In genomic region chr2:234983011-234983726, GRCh38 we compare ENCODE assay signal across 10 cellular contexts. TPM values are rescaled to one million over a fixed set of nuclear protein-coding genes. Genes with fewer than 3 reads are reported as not detected.
DNase-seq lines count a peak whose midpoint lies in the region; FAIRE-seq and TF ChIP-seq lines count a peak whose summit lies in the region.
"Had no signal": no experiment of that assay in that cellular context is flagged by ENCODE, and none has a peak within 500 bp of the region (broad histone marks: within the 10 kb centered on the region; RNA-seq: fewer than 3 reads in every experiment).

No MANE protein-coding gene starts in this region.

- no peak overlapping the region for H3K4me2 ChIP-seq in H1 (ENCODE audit: insufficient read depth in 1 of 2, low read depth in 2 of 2, low read length in 2 of 2)
- H3K4me2 ChIP-seq in trophoblast cell (ENCODE audit: low read length), result no peak overlapping the region
- H3K4me2 ChIP-seq in MM.1S (ENCODE audit: low read depth, low read length), result no peak overlapping the region
- H3K4me2 ChIP-seq: KMS-11 had no signal

- no peak overlapping the region for H3K23ac ChIP-seq in H1 (ENCODE audit: insufficient read length)
- H3K23ac ChIP-seq in trophoblast cell (ENCODE audit: low read length), result no peak overlapping the region

- H3K4me1 ChIP-seq in H1 (replicated peaks in 1 of 4; ENCODE audit: control insufficient read depth in 3 of 4, insufficient read depth in 4 of 4, low read length in 3 of 4) (peaks cover 10 to 37% (median 25%) of the 10 kb centered on the region in 4 experiments), trophoblast cell (ENCODE audit: control insufficient read depth in 1 of 2, insufficient read depth in 2 of 2, low read length in 2 of 2) (peaks cover 60 to 70% of the 10 kb centered on the region in 2 experiments), MM.1S (ENCODE audit: low read length) (no peaks in the 10 kb centered on the region)

- H3K27ac ChIP-seq in H1 (ENCODE audit: low read depth, low read length), result no peak overlapping the region
- no peak overlapping the region for H3K27ac ChIP-seq in trophoblast cell (ENCODE audit: low read depth, low read length)
- no peak overlapping the region for H3K27ac ChIP-seq in MM.1S (ENCODE audit: low read length)
- H3K27ac ChIP-seq: foreskin keratinocyte, KMS-11 had no signal

- H4K20me1 ChIP-seq in H1 (replicated peaks in 1 of 2; ENCODE audit: control insufficient read depth in 1 of 2, insufficient read depth in 2 of 2, low read length in 2 of 2) (peaks cover 13 to 25% of the 10 kb centered on the region in 2 experiments), MM.1S (ENCODE audit: insufficient read depth, low read length) (no peaks in the 10 kb centered on the region)

- H3K23me2 ChIP-seq in H1 (ENCODE audit: low read depth, low read length), result 0 out of 2 replicates have a peak, but pooled peaks cover 2% of the 10 kb centered on the region

- no peaks in the 10 kb centered on the region for H3K9me2 ChIP-seq in MM.1S (replicated peaks; ENCODE audit: insufficient read depth, low read length)

- H3K4me1 Mint-ChIP-seq in HFFc6 (ENCODE audit: low read depth), result peaks cover 97% of the 10 kb centered on the region

- no peaks in the 10 kb centered on the region for H3F3A ChIP-seq in MM.1S (ENCODE audit: insufficient read depth, low read length)

- H3K18ac ChIP-seq in H1 (ENCODE audit: extremely low read depth, low read length) (no peak overlapping the region), trophoblast cell (ENCODE audit: low read length) (no peak overlapping the region)

- H3K36me3 ChIP-seq in H1 (ENCODE audit: control insufficient read depth in 2 of 4, insufficient read depth in 4 of 4, low read length in 3 of 4), result peaks cover 0 to 10% (median under 1%) of the 10 kb centered on the region in 4 experiments; a peak in 3 of 8 replicates
- peaks cover 7 to 9% of the 10 kb centered on the region in 2 experiments for H3K36me3 ChIP-seq in trophoblast cell (ENCODE audit: control insufficient read depth in 1 of 2, insufficient read depth in 2 of 2, low read length in 2 of 2)
- no peaks in the 10 kb centered on the region for H3K36me3 ChIP-seq in MM.1S (replicated peaks; ENCODE audit: insufficient read depth, low read length)

- H2BK12ac ChIP-seq in H1 (ENCODE audit: low read depth, low read length) (peak overlapping the region; percentile 84; the same call in 1 of the 2 replicates), trophoblast cell (ENCODE audit: low read length) (no peak overlapping the region)

- H2BK20ac ChIP-seq in H1 (ENCODE audit: low read length), result no peak overlapping the region

- H3K4ac ChIP-seq in H1 (replicated peaks; ENCODE audit: insufficient read length, low read depth, low read length), result no peak overlapping the region
- peak overlapping the region; percentile 71 for H3K4ac ChIP-seq in trophoblast cell (ENCODE audit: low read depth, low read length)

- H2AK5ac ChIP-seq in H1 (ENCODE audit: low read depth, low read length) (peak overlapping the region; percentile 94; the same call in 1 of the 2 replicates), trophoblast cell (ENCODE audit: low read length) (no peak overlapping the region)

- H4K8ac ChIP-seq in H1 (ENCODE audit: extremely low read depth, insufficient read depth, low read length) (no peak overlapping the region; the same call in 1 of the 2 replicates), trophoblast cell (ENCODE audit: low read depth, low read length) (no peak overlapping the region)

- 0 out of 2 replicates have a peak overlapping the region, but pooled peaks have one; percentile 63 for H2BK15ac ChIP-seq in H1 (ENCODE audit: low read length)

- peak overlapping the region; percentile 88 for H3K27ac Mint-ChIP-seq in HFFc6

- H3K79me2 ChIP-seq in H1 (ENCODE audit: control insufficient read depth in 1 of 2, insufficient read depth in 2 of 2, low read length in 2 of 2), result peaks cover 25 to 99% of the 10 kb centered on the region in 2 experiments
- peaks cover 21% of the 10 kb centered on the region for H3K79me2 ChIP-seq in trophoblast cell (ENCODE audit: control insufficient read depth, insufficient read depth, low read length, poor library complexity)
- no peaks in the 10 kb centered on the region for H3K79me2 ChIP-seq in MM.1S (ENCODE audit: low read length)

- no peak for DNase-seq in HFFc6
- peak; percentile 84 for DNase-seq in NCI-H2171 treated with DMSO at 0.1 percent for 48 hours (lab: John Stamatoyannopoulos, UW)
- no peak for DNase-seq in H1 (ENCODE audit: low read depth in 1 of 2, low spot score in 2 of 2)
- peak in 1 of 2 donors; percentile 36 for DNase-seq in trophoblast cell
- no peak for DNase-seq in MM.1S
- no peak for DNase-seq in UCSD-AML1 (lab: John Stamatoyannopoulos, UW; ENCODE audit: unreplicated experiment)
- no peak for DNase-seq in SIG-M5 treated with dmso at 0.1 percent for 504 hours (lab: John Stamatoyannopoulos, UW; ENCODE audit: unreplicated experiment)
- no peak for DNase-seq in anterior cingulate cortex (lab: John Stamatoyannopoulos, UW)
- DNase-seq: foreskin keratinocyte had no signal

- H2BK120ac ChIP-seq in H1 (replicated peaks; ENCODE audit: low read depth, low read length) (no peak overlapping the region), trophoblast cell (ENCODE audit: insufficient read depth, low read length, poor library complexity) (no peak overlapping the region)

- no peak for TF ChIP-seq POLR2A in H1 (IDR thresholded peaks at IDR 0.05; ENCODE audit: control extremely low read depth in 1 of 2, low read depth in 2 of 2, low read length in 2 of 2)

- H3K27me3 ChIP-seq in H1 (replicated peaks in 1 of 4; ENCODE audit: control insufficient read depth in 3 of 4, extremely low read depth in 1 of 4, insufficient read depth in 3 of 4, low read length in 3 of 4) (no peaks in the 10 kb centered on the region), trophoblast cell (ENCODE audit: insufficient read depth, low read length) (no peaks in the 10 kb centered on the region), MM.1S (replicated peaks; ENCODE audit: insufficient read depth, low read length) (no peaks in the 10 kb centered on the region)
- H3K27me3 ChIP-seq: foreskin keratinocyte had no signal

- peaks cover 15% of the 10 kb centered on the region for H3K27me3 Mint-ChIP-seq in HFFc6 (ENCODE audit: insufficient read depth)

- WGBS in H1 (ENCODE audit: extremely low coverage in 1 of 2, insufficient coverage in 1 of 2, insufficient read length in 1 of 2, insufficient replicate concordance in 2 of 2, low coverage in 1 of 2, low lambda C conversion rate in 2 of 2, missing lambda C conversion rate in 1 of 2), 2 experiments, result 88% methylated on average over 11 of the region's 11 CpGs; no CpG with 5 or more reads in 1 of the 2 experiments
- WGBS in trophoblast cell (ENCODE audit: extremely low coverage, insufficient coverage, insufficient read length), result no CpG with 5 or more reads among the region's 11 CpGs

- H3K36me3 Mint-ChIP-seq in HFFc6 (ENCODE audit: low read depth), result peaks cover 93% of the 10 kb centered on the region

- H4K91ac ChIP-seq in H1 (replicated peaks; ENCODE audit: insufficient read length, low read length) (no peak overlapping the region), trophoblast cell (ENCODE audit: low read depth, low read length) (no peak overlapping the region)

- H4K5ac ChIP-seq in H1 (ENCODE audit: insufficient read length, low read depth, low read length), result no peak overlapping the region

- H2BK5ac ChIP-seq in H1 (ENCODE audit: low read depth, low read length), result no peak overlapping the region; the same call in 1 of the 2 replicates
- H2BK5ac ChIP-seq in trophoblast cell (ENCODE audit: low read depth, low read length, poor library complexity), result no peak overlapping the region

- peaks cover 4% of the 10 kb centered on the region in 2 experiments; a peak in 2 of 4 replicates for H3K9me3 ChIP-seq in H1 (ENCODE audit: insufficient read depth in 2 of 2, low read depth in 1 of 2, low read length in 1 of 2)
- no peaks in the 10 kb centered on the region for H3K9me3 ChIP-seq in trophoblast cell (ENCODE audit: insufficient read depth, low read depth, low read length)
- H3K9me3 ChIP-seq in MM.1S (replicated peaks; ENCODE audit: insufficient read depth, low read length), result no peaks in the 10 kb centered on the region

- CTCF ChIA-PET in H1 (lab: Charles Lee; ENCODE audit: partially characterized antibody), result interaction anchor here (0.7 to 2.8 kb wide), 4 partner anchors 8 to 438 kb away, joined by 3 to 10 read pairs (median 3); no protein-coding TSS in a partner anchor

- TF ChIP-seq RAD21 in H1 (IDR thresholded peaks at IDR 0.05 in 1 of 2, conservative IDR thresholded peaks at IDR 0.05 in 1 of 2; ENCODE audit: low read depth in 2 of 2, low read length in 2 of 2), result no peak

- TF ChIP-seq EP300 in H1 (IDR thresholded peaks at IDR 0.05; ENCODE audit: borderline replicate concordance in 1 of 2, low read depth in 2 of 2, low read length in 2 of 2), result no peak

- no peak for FAIRE-seq in H1 (lab: Jason Lieb, UNC)

- POLR2A ChIA-PET in H1 (lab: Charles Lee; ENCODE audit: partially characterized antibody), result no interaction called here

- H4K12ac ChIP-seq in trophoblast cell (ENCODE audit: low read depth, low read length), result no peak overlapping the region

- H3K9me3 Mint-ChIP-seq in HFFc6, result peaks cover 15% of the 10 kb centered on the region; the same call in 1 of the 2 replicates

- H3K79me1 ChIP-seq in H1 (ENCODE audit: low read depth, low read length), result peaks cover 42% of the 10 kb centered on the region
- H3K79me1 ChIP-seq in trophoblast cell (ENCODE audit: low read length), result peaks cover 37% of the 10 kb centered on the region

- no peak overlapping the region for H3K14ac ChIP-seq in H1 (ENCODE audit: insufficient read length)
- no peak overlapping the region for H3K14ac ChIP-seq in trophoblast cell (ENCODE audit: low read length)

- H3K9ac ChIP-seq in H1 (replicated peaks in 1 of 4; ENCODE audit: extremely low read depth in 1 of 4, low read depth in 3 of 4, low read length in 3 of 4) (no peak overlapping the region), trophoblast cell (ENCODE audit: low read length) (no peak overlapping the region), MM.1S (ENCODE audit: low read length) (no peak overlapping the region)
- H3K9ac ChIP-seq: KMS-11 had no signal

- no peak for TF ChIP-seq CTCF in HFFc6 (IDR thresholded peaks at IDR 0.05)
- no peak for TF ChIP-seq CTCF in H1 (IDR thresholded peaks at IDR 0.05; ENCODE audit: control extremely low read depth in 1 of 3, insufficient read depth in 1 of 3, low read depth in 1 of 3, low read length in 3 of 3)
- TF ChIP-seq CTCF in MM.1S (IDR thresholded peaks at IDR 0.05; ENCODE audit: low read length), result no peak

- H3K4me3 ChIP-seq in H1 (ENCODE audit: extremely low read depth in 1 of 4, insufficient read depth in 2 of 4, low read depth in 3 of 4, low read length in 4 of 4), result no peak overlapping the region
- H3K4me3 ChIP-seq in trophoblast cell (ENCODE audit: low read depth, low read length), result no peak overlapping the region
- no peak overlapping the region for H3K4me3 ChIP-seq in MM.1S (ENCODE audit: low read length)

- peak overlapping the region; percentile 77; the same call in 1 of the 2 replicates for H3K4me3 Mint-ChIP-seq in HFFc6

- H2AFZ ChIP-seq in H1 (ENCODE audit: low read length) (no peak overlapping the region), trophoblast cell (ENCODE audit: insufficient read depth, low read length, poor library complexity) (no peak overlapping the region), MM.1S (ENCODE audit: low read length) (no peak overlapping the region)

- no peak overlapping the region for H3K56ac ChIP-seq in H1 (replicated peaks; ENCODE audit: insufficient read length, low read depth, low read length)

RNA-seq across cellular contexts. Expression of gene SH3BP4, which starts 31.4 kb away (rescaled TPM):
- total RNA-seq in HFFc6 (2021; fragmentation: NEBNext Ultra II Directional; extraction: Animal tissue kit (Norgen Biotek cat#: 25700)), result 10 to 100 TPM; 82.3 to 98.7 (median 87.8) TPM
- 35.4 and 39.4 TPM in 2 replicates for total RNA-seq in H1 (2021; fragmentation: NEBNext Ultra II Directional; extraction: Animal tissue kit (Norgen Biotek cat#: 25700))
- 28.3 and 31.5 TPM in 2 replicates for polyA plus RNA-seq in H1 (2011; rRNA removed)
- polyA plus RNA-seq in H1 (2011; cell fraction: cytosol; rRNA removed), result 30.9 TPM
- polyA plus RNA-seq in H1 (2011; cell fraction: nucleus; rRNA removed), result 43.6 TPM
- 25.9 to 31.0 TPM (median 28.9 TPM) in 4 replicates for polyA plus RNA-seq in H1 (2012, experiment 1 of 2)
- 15.9 TPM for polyA plus RNA-seq in H1 (2012, experiment 2 of 2)
- polyA plus RNA-seq in H1 (2013, experiment 1 of 2), result 17.7 TPM
- 19.1 TPM for polyA plus RNA-seq in H1 (2013, experiment 2 of 2)
- polyA minus RNA-seq in H1 (2011; rRNA and poly(A)+ RNA removed), result 86.7 and 93.2 TPM in 2 replicates
- polyA minus RNA-seq in H1 (2011; cell fraction: cytosol; rRNA and poly(A)+ RNA removed), result 32.7 TPM
- polyA minus RNA-seq in H1 (2011; cell fraction: nucleus; rRNA and poly(A)+ RNA removed), result 35.7 TPM
- polyA plus RNA-seq in trophoblast cell (2013), result 35.4 and 36.3 TPM in 2 replicates
